In genomic region chr6:160258346-160259142, GRCh38 we compare ENCODE assay signal across 26 cellular contexts. TPM values are rescaled to one million over a fixed set of nuclear protein-coding genes. Genes with fewer than 3 reads are reported as not detected.
DNase-seq lines count a peak whose midpoint lies in the region; TF ChIP-seq lines count a peak whose summit lies in the region.
"Had no signal": no experiment of that assay in that cellular context is flagged by ENCODE, and none has a peak within 500 bp of the region (broad histone marks: within the 10 kb centered on the region; RNA-seq: fewer than 3 reads in every experiment).

Gene SLC22A2 (minus strand): TSS chr6:160258821. CDS start chr6:160258757, 64 bp downstream.

- H4K5ac ChIP-seq in H9 (ENCODE audit: insufficient read length, low read depth, low read length): no peak within 1 kb of the TSS

- H3K56ac ChIP-seq in H9 (ENCODE audit: insufficient read length, low read depth, low read length): no peak within 1 kb of the TSS

- H2BK20ac ChIP-seq in H9 (ENCODE audit: low read depth, low read length, poor library complexity, severe bottlenecking): no peak within 1 kb of the TSS

- H2BK15ac ChIP-seq in H9 (ENCODE audit: low read depth, low read length): no peak within 1 kb of the TSS

- H3K9me3 ChIP-seq in H9 (ENCODE audit: control insufficient read depth, low read depth, low read length) (no peaks in the 10 kb centered on the region), endodermal cell (ENCODE audit: control insufficient read depth, low read length) (no peaks in the 10 kb centered on the region), muscle layer of colon (ENCODE audit: low read length) (no peaks in the 10 kb centered on the region), stomach smooth muscle (ENCODE audit: control insufficient read depth in 2 of 2, low read length in 2 of 2) (no peaks in the 10 kb centered on the region), A673 (ENCODE audit: low read depth, low read length, poor library complexity, severe bottlenecking) (no peaks in the 10 kb centered on the region)
- H3K9me3 ChIP-seq: vagina had no signal

- H3K9ac ChIP-seq in H9 (ENCODE audit: extremely low read depth, insufficient read length, low read length) (no peak within 1 kb of the TSS), endodermal cell (ENCODE audit: extremely low read depth, low read length, poor library complexity, severe bottlenecking) (no peak within 1 kb of the TSS), muscle layer of colon (ENCODE audit: low read length) (peak within 1 kb of the TSS; percentile 1), stomach smooth muscle (ENCODE audit: low read length in 2 of 2) (peak within 1 kb of the TSS; percentile 33 to 58)

- peaks cover 51 to 54% of the 10 kb centered on the region in 2 experiments for H3K4me1 Mint-ChIP-seq in H9
- H3K4me1 Mint-ChIP-seq in endodermal cell: peaks cover 47% of the 10 kb centered on the region

- POLR2A ChIA-PET in A673 (lab: Charles Lee; ENCODE audit: low non-redundant PET): no interaction called here

- H3K36me3 Mint-ChIP-seq in H9 (ENCODE audit: insufficient read depth in 1 of 3, low read depth in 3 of 3) (no peaks in the 10 kb centered on the region), endodermal cell (ENCODE audit: low read depth) (no peaks in the 10 kb centered on the region)

- no peak within 1 kb of the TSS for H2BK5ac ChIP-seq in H9 (ENCODE audit: insufficient read length, low read length)

- H3K23ac ChIP-seq in H9 (ENCODE audit: insufficient read length, low read depth, low read length): no peak within 1 kb of the TSS

- no peaks in the 10 kb centered on the region for H3K27me3 ChIP-seq in H9 (ENCODE audit: insufficient read depth, low read length)
- no peaks in the 10 kb centered on the region for H3K27me3 ChIP-seq in endodermal cell (ENCODE audit: control insufficient read depth, insufficient read depth, low read length, poor library complexity, severe bottlenecking)
- H3K27me3 ChIP-seq in muscle layer of colon (ENCODE audit: control insufficient read depth in 1 of 2, insufficient read depth in 2 of 2, low read length in 2 of 2): no peaks in the 10 kb centered on the region
- no peaks in the 10 kb centered on the region for H3K27me3 ChIP-seq in stomach smooth muscle (ENCODE audit: control insufficient read depth in 1 of 2, insufficient read depth in 2 of 2, low read length in 2 of 2)
- H3K27me3 ChIP-seq in A673 (replicated peaks; ENCODE audit: insufficient read depth, low read depth, low read length, poor library complexity): peaks cover 4% of the 10 kb centered on the region
- H3K27me3 ChIP-seq: vagina had no signal

- no CpG with 5 or more reads among the region's 43 CpGs for WGBS in H9 (ENCODE audit: extremely low coverage, insufficient read length, low lambda C conversion rate)
- WGBS in endodermal cell (ENCODE audit: insufficient coverage in 1 of 2, insufficient read length in 1 of 2), 2 experiments: 94 to 98% methylated on average over 33 to 43 of the region's 43 CpGs

- no peak within 1 kb of the TSS for H2BK12ac ChIP-seq in H9 (ENCODE audit: insufficient read length, low read depth, low read length)

- H3K23me2 ChIP-seq in H9 (ENCODE audit: insufficient read length, low read depth, low read length, poor library complexity, severe bottlenecking): no peaks in the 10 kb centered on the region

- intact Hi-C loops in A673 (cut with micrococcal nuclease; ENCODE audit: unreplicated experiment): no loop called here

- peak within 1 kb of the TSS; percentile 34 to 82 (median 57); a peak in 4 of 7 replicates for H3K27ac Mint-ChIP-seq in H9
- peak within 1 kb of the TSS; percentile 48 for H3K27ac Mint-ChIP-seq in endodermal cell

- no peak within 1 kb of the TSS for H3K4ac ChIP-seq in H9 (ENCODE audit: low read depth, low read length)

- TF ChIP-seq CTCF in H9 (conservative IDR thresholded peaks at IDR 0.05) (no peak), endodermal cell (conservative IDR thresholded peaks at IDR 0.05) (no peak), A673 (conservative IDR thresholded peaks at IDR 0.05; ENCODE audit: low read depth, low read length) (no peak)

- H3K4me3 ChIP-seq in endodermal cell (ENCODE audit: low read length) (no peak within 1 kb of the TSS), muscle layer of colon (ENCODE audit: low read depth in 1 of 2, low read length in 2 of 2) (no peak within 1 kb of the TSS), stomach smooth muscle (ENCODE audit: low read length in 2 of 2) (peak within 1 kb of the TSS in 1 of 2 donors; percentile 35), A673 (ENCODE audit: low read depth, low read length, poor library complexity, severe bottlenecking) (no peak within 1 kb of the TSS)
- H3K4me3 ChIP-seq: vagina had no signal

- H3K4me2 ChIP-seq in H9 (ENCODE audit: insufficient read depth, insufficient read length, low read length): no peak within 1 kb of the TSS

- no peak within 1 kb of the TSS for H3K27ac ChIP-seq in H9 (ENCODE audit: insufficient read length, low read depth, low read length)
- H3K27ac ChIP-seq in endodermal cell (ENCODE audit: low read depth, low read length): no peak within 1 kb of the TSS
- H3K27ac ChIP-seq in muscle layer of colon (ENCODE audit: low read depth, low read length): peak within 1 kb of the TSS; percentile 64
- H3K27ac ChIP-seq in stomach smooth muscle (ENCODE audit: low read length): peak within 1 kb of the TSS; percentile 91
- no peak within 1 kb of the TSS for H3K27ac ChIP-seq in A673 (ENCODE audit: low read depth, low read length, poor library complexity, severe bottlenecking)
- H3K27ac ChIP-seq: RWPE1, vagina had no signal

- H3K9me3 Mint-ChIP-seq in H9: no peaks in the 10 kb centered on the region
- H3K9me3 Mint-ChIP-seq in endodermal cell: no peaks in the 10 kb centered on the region

- no peak within 1 kb of the TSS; the same call in 1 of the 2 replicates for H3K14ac ChIP-seq in H9 (ENCODE audit: insufficient read depth, low read length)

- H3K27me3 Mint-ChIP-seq in H9 (ENCODE audit: low read depth) (no peaks in the 10 kb centered on the region; the same call in 1 of the 2 replicates), endodermal cell (ENCODE audit: insufficient read depth) (no peaks in the 10 kb centered on the region)

- no peak within 1 kb of the TSS for H3K18ac ChIP-seq in H9 (ENCODE audit: insufficient read length, low read depth, low read length)

- DNase-seq in H9 (no peak), endodermal cell (no peak), A673 (ENCODE audit: low spot score) (no peak), OCI-M2 (lab: John Stamatoyannopoulos, UW; ENCODE audit: unreplicated experiment) (no peak)
- no peak for DNase-seq in effector CD8-positive, alpha-beta T cell (lab: John Stamatoyannopoulos, UW)
- DNase-seq: activated CD4-positive, alpha-beta T cell treated with anti-CD3 and anti-CD28 coated beads, Interleukin-2, amount 50 U/mL, for 48 hours; activated CD4-positive, CD25-positive, alpha-beta regulatory T cell; activated naive CD4-positive, alpha-beta T cell treated with Interleukin-2 at 50 U/mL for 16 hours; AML-193; amygdala; cortex of kidney; GF-D8; left ventricle myocardium superior; MV-4-11; NCI-H1694; NCI-H2171; NCI-H526; occipital lobe; stimulated activated CD4-positive, alpha-beta T cell treated with anti-CD3 and anti-CD28 coated beads, Interleukin-15, amount 100 ng/mL, for 24 hours; stimulated activated CD8-positive, alpha-beta memory T cell treated with anti-CD3 and anti-CD28 coated beads, Interleukin-4, amount 100 ng/mL, for 48 hours; T1000 had no signal

- CTCF ChIA-PET in A673 (lab: Charles Lee): no interaction called here

- H3T11ph ChIP-seq in H9 (ENCODE audit: low read length): no peak within 1 kb of the TSS

- no peak within 1 kb of the TSS for H2AFZ ChIP-seq in H9 (ENCODE audit: low read length)

- no peak within 1 kb of the TSS for H3K4me3 Mint-ChIP-seq in H9
- no peak within 1 kb of the TSS for H3K4me3 Mint-ChIP-seq in endodermal cell

- no peak within 1 kb of the TSS for H4K91ac ChIP-seq in H9 (ENCODE audit: insufficient read length, low read depth, low read length)

- H4K20me1 ChIP-seq in H9 (ENCODE audit: control insufficient read depth, insufficient read depth, insufficient read length): no peaks in the 10 kb centered on the region

- H3K36me3 ChIP-seq in endodermal cell (ENCODE audit: control insufficient read depth, insufficient read depth, low read length) (no peaks in the 10 kb centered on the region), muscle layer of colon (ENCODE audit: insufficient read depth, low read length) (no peaks in the 10 kb centered on the region), stomach smooth muscle (ENCODE audit: control insufficient read depth in 2 of 2, insufficient read depth in 2 of 2, low read length in 2 of 2) (no peaks in the 10 kb centered on the region), A673 (ENCODE audit: insufficient read depth, low read length, poor library complexity, severe bottlenecking) (no peaks in the 10 kb centered on the region)
- H3K36me3 ChIP-seq: vagina had no signal

- no peak within 1 kb of the TSS for H2BK120ac ChIP-seq in H9 (ENCODE audit: low read depth, low read length, poor library complexity, severe bottlenecking)

- H2AK5ac ChIP-seq in H9 (ENCODE audit: insufficient read length, low read length): no peak within 1 kb of the TSS

- no peak within 1 kb of the TSS for H4K8ac ChIP-seq in H9 (replicated peaks; ENCODE audit: insufficient read length, low read depth, low read length)

- H3K4me1 ChIP-seq in H9 (ENCODE audit: insufficient read depth, low read length) (no peaks in the 10 kb centered on the region), endodermal cell (ENCODE audit: control insufficient read depth, insufficient read depth, low read length) (peaks cover 14% of the 10 kb centered on the region), muscle layer of colon (ENCODE audit: insufficient read depth, low read length) (peaks cover 30% of the 10 kb centered on the region), stomach smooth muscle (ENCODE audit: control insufficient read depth, insufficient read depth, low read length) (peaks cover 28% of the 10 kb centered on the region), A673 (ENCODE audit: insufficient read depth, low read length, poor library complexity, severe bottlenecking) (no peaks in the 10 kb centered on the region)
- H3K4me1 ChIP-seq: vagina had no signal

- BruUV-seq in A673 (replicated peaks; lab: Mats Ljungman, UMichigan): no TSS peak

- no peaks in the 10 kb centered on the region for H3K79me1 ChIP-seq in H9 (ENCODE audit: insufficient read depth, low read depth, low read length, poor library complexity, severe bottlenecking)

- no peaks in the 10 kb centered on the region for H3K79me2 ChIP-seq in H9 (ENCODE audit: insufficient read depth, low read length)

RNA-seq across cellular contexts. Expression of gene SLC22A2, which starts in this region (rescaled TPM):
- total RNA-seq in H9 (2021): 0.86 and 1.0 TPM in 2 replicates
- total RNA-seq in endodermal cell: under 1 TPM; 0.64 to 1.00 TPM
- polyA plus RNA-seq in endodermal cell (2013, experiment 1 of 2): not detected
- polyA plus RNA-seq in endodermal cell (2013, experiment 2 of 2): not detected
- not detected in 2 replicates for total RNA-seq in A673 (2021)
- total RNA-seq: left ventricle myocardium superior, subcutaneous adipose tissue, vagina had no signal

Comparison
In these comparisons a context has a peak if more than half of its experiments do, and no peak if none do; other contexts are left out.
1. H3K27ac ChIP-seq: peak in muscle layer of colon (single experiment) and stomach smooth muscle (single experiment); none in H9 (single experiment), endodermal cell (single experiment) and A673 (single experiment).
2. H3K9ac ChIP-seq: peak in muscle layer of colon (single experiment) and stomach smooth muscle (2 of 2); none in H9 (single experiment) and endodermal cell (single experiment).